ENCODE assay signal across 25 cellular contexts in genomic region chr1:182095946-182096345, GRCh38. TPM values are rescaled to one million over a fixed set of nuclear protein-coding genes. Genes with fewer than 3 reads are reported as not detected.
"Had no signal": no experiment of that assay in that cellular context is flagged by ENCODE, and none has a peak within 500 bp of the region (broad histone marks: within the 10 kb centered on the region; RNA-seq: fewer than 3 reads in every experiment).

No MANE protein-coding gene starts in this region.

- H3K9me3 Mint-ChIP-seq: activated T-helper 17 cell treated with anti-CD3 and anti-CD28 coated beads, Interleukin-2, amount 50 U/mL, for 72 hours; effector memory CD8-positive, alpha-beta T cell; stimulated activated effector memory CD8-positive, alpha-beta T cell treated with anti-CD3 and anti-CD28 coated beads, Interleukin-12 subunit alpha, Interleukin-12 subunit beta, amount 100 ng/mL, for 72 hours; stimulated activated naive CD8-positive, alpha-beta T cell treated with anti-CD3 and anti-CD28 coated beads, Interleukin-15, amount 100 ng/mL, for 72 hours had no signal

- H3K27me3 Mint-ChIP-seq: stimulated activated naive CD8-positive, alpha-beta T cell treated with anti-CD3 and anti-CD28 coated beads, Interleukin-15, amount 100 ng/mL, for 72 hours had no signal

- H3K36me3 Mint-ChIP-seq: naive thymus-derived CD8-positive, alpha-beta T cell; stimulated activated effector memory CD8-positive, alpha-beta T cell treated with anti-CD3 and anti-CD28 coated beads, Interleukin-12 subunit alpha, Interleukin-12 subunit beta, amount 100 ng/mL, for 72 hours had no signal

- H3K27ac Mint-ChIP-seq: activated naive CD8-positive, alpha-beta T cell; activated T-helper 17 cell treated with anti-CD3 and anti-CD28 coated beads, Interleukin-2, amount 50 U/mL, for 72 hours; effector memory CD8-positive, alpha-beta T cell; naive thymus-derived CD8-positive, alpha-beta T cell; neural progenitor cell; stimulated activated effector memory CD8-positive, alpha-beta T cell treated with anti-CD3 and anti-CD28 coated beads, Interleukin-12 subunit alpha, Interleukin-12 subunit beta, amount 100 ng/mL, for 72 hours had no signal

- H3K4me3 Mint-ChIP-seq: activated naive CD8-positive, alpha-beta T cell; activated T-helper 17 cell treated with anti-CD3 and anti-CD28 coated beads, Interleukin-2, amount 50 U/mL, for 72 hours; effector memory CD8-positive, alpha-beta T cell; naive thymus-derived CD8-positive, alpha-beta T cell; neural progenitor cell; stimulated activated effector memory CD8-positive, alpha-beta T cell treated with anti-CD3 and anti-CD28 coated beads, Interleukin-12 subunit alpha, Interleukin-12 subunit beta, amount 100 ng/mL, for 72 hours; stimulated activated naive CD8-positive, alpha-beta T cell treated with anti-CD3 and anti-CD28 coated beads, Interleukin-15, amount 100 ng/mL, for 72 hours had no signal

- H3K27ac ChIP-seq: adrenal gland, ascending aorta, colonic mucosa, dorsolateral prefrontal cortex, heart right ventricle, lower lobe of right lung, neural progenitor cell, tibial artery, uterus had no signal

- DNase-seq: activated T-cell treated with anti-CD3 and anti-CD28 coated beads, Interleukin-2, amount 50 U/mL, for 1 hour; adrenal gland; dorsolateral prefrontal cortex; effector memory CD8-positive, alpha-beta T cell; heart right ventricle; kidney; lower lobe of right lung; naive thymus-derived CD8-positive, alpha-beta T cell; small intestine; stimulated activated CD4-positive, alpha-beta T cell treated with anti-CD3 and anti-CD28 coated beads, Interleukin-2, amount 100 ng/mL, for 24 hours; stimulated activated naive CD8-positive, alpha-beta T cell treated with anti-CD3 and anti-CD28 coated beads, Interleukin-15, amount 100 ng/mL, for 72 hours; tibial artery; uterus had no signal

- H3K4me1 Mint-ChIP-seq: activated T-helper 17 cell treated with anti-CD3 and anti-CD28 coated beads, Interleukin-2, amount 50 U/mL, for 72 hours; stimulated activated effector memory CD8-positive, alpha-beta T cell treated with anti-CD3 and anti-CD28 coated beads, Interleukin-12 subunit alpha, Interleukin-12 subunit beta, amount 100 ng/mL, for 72 hours; stimulated activated naive CD8-positive, alpha-beta T cell treated with anti-CD3 and anti-CD28 coated beads, Interleukin-15, amount 100 ng/mL, for 72 hours had no signal

- ATAC-seq: activated T-helper 17 cell treated with anti-CD3 and anti-CD28 coated beads, Interleukin-2, amount 50 U/mL, for 72 hours; effector memory CD8-positive, alpha-beta T cell; heart right ventricle; left lobe of liver; lower lobe of right lung; naive thymus-derived CD8-positive, alpha-beta T cell; sciatic nerve; stimulated activated effector memory CD8-positive, alpha-beta T cell treated with anti-CD3 and anti-CD28 coated beads, Interleukin-12 subunit alpha, Interleukin-12 subunit beta, amount 100 ng/mL, for 72 hours; stimulated activated naive CD8-positive, alpha-beta T cell treated with anti-CD3 and anti-CD28 coated beads, Interleukin-15, amount 100 ng/mL, for 72 hours had no signal

RNA-seq across cellular contexts. Expression of gene ZNF648, which starts 34.4 kb away (rescaled TPM):
- total RNA-seq: ascending aorta; fibroblast of villous mesenchyme; kidney; lower lobe of right lung; naive thymus-derived CD8-positive, alpha-beta T cell; omental fat pad; posterior vena cava; renal cortical epithelial cell had no signal
